In the genomic region with DNA sequence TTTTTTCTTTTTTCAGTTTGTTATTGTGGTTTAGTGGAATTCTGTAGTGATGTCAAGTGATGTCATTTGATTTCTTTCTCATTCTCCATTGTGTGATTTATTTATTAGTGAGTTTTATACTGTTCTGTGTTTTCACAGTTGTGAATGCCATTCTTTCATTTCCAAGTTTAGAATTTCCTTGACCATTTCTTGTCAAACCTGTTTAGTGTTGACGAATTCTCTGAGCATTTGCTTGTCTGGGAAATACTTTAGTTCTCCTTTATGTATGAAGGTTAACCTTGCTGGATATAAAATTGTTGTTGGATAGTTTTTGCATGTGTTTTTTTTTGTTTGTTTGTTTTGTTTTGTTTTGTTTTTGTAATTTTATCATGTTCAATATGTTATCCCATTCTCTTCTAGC, we compare ENCODE assay signal across 7 cellular contexts.
"Had no signal": no experiment of that assay in that cellular context is flagged by ENCODE, and none has a peak within 500 bp of the region (broad histone marks: within the 10 kb centered on the region; RNA-seq: fewer than 3 reads in every experiment).

No MANE protein-coding gene starts in this region.

- FAIRE-seq: HepG2 had no signal

- H3K4me3 ChIP-seq: GM23248, HAP-1 had no signal

- H3K36me3 ChIP-seq: HAP-1 had no signal

- ATAC-seq: HCT116, HepG2 had no signal

- H3K27ac ChIP-seq: GM23248, KMS-11 had no signal

- DNase-seq: GM23248, GOT3, H7 had no signal
